ENCODE assay signal across 11 cellular contexts in the genomic region with DNA sequence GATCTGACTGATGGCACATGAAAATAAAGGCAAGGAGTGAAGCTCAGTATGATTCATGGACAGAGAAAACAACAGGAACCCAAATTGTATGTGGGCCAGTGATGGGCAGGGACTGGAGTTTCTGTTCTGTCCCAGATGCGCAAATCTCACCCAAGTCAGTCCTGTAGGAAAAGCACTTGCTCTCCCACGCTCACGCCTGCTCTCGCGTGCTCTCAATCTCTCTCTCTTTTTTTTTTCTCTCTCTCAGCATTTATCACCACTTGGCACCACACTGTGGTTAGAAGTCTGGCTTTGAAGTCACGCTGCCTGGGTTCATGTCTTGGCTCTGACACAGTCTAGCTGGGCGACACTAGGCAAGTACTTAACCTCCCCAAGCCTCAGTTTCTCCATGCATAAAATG.
DNase-seq lines count a peak whose midpoint lies in the region; ATAC-seq and TF ChIP-seq lines count a peak whose summit lies in the region.
"Had no signal": no experiment of that assay in that cellular context is flagged by ENCODE, and none has a peak within 500 bp of the region (broad histone marks: within the 10 kb centered on the region; RNA-seq: fewer than 3 reads in every experiment).

No MANE protein-coding gene starts in this region.

- no peaks in the 10 kb centered on the region for H3K27me3 ChIP-seq in right atrium auricular region
- H3K27me3 ChIP-seq: body of pancreas, sigmoid colon had no signal

- no peaks in the 10 kb centered on the region for H3K9me3 ChIP-seq in right atrium auricular region
- H3K9me3 ChIP-seq: body of pancreas, sigmoid colon had no signal

- peak; percentile 48 for ATAC-seq in activated CD8-positive, alpha-beta T cell treated with anti-CD3 and anti-CD28 coated beads, Interleukin-2, amount 10 ng/mL, durations not matched to agents 7 days and 5 days
- ATAC-seq in stimulated activated memory B cell treated with anti-CD40 and anti-IgM and Interleukin-4, amounts not matched to agents 10 μg/mL and 1 μg/mL and 100 μg/mL, for 72 hours = no peak
- ATAC-seq: body of pancreas had no signal

- DNase-seq in activated naive CD4-positive, alpha-beta T cell (lab: John Stamatoyannopoulos, UW) = no peak
- DNase-seq in activated CD8-positive, alpha-beta T cell treated with anti-CD3 and anti-CD28 coated beads, Interleukin-2, amount 10 ng/mL, durations not matched to agents 7 days and 5 days = peak; percentile 62
- DNase-seq in right atrium auricular region (ENCODE audit: low spot score) = peak; percentile 52
- DNase-seq in type B pancreatic cell (ENCODE audit: extremely low spot score, unreplicated experiment) = peak; percentile 15
- DNase-seq in SKM-1 (lab: John Stamatoyannopoulos, UW; ENCODE audit: unreplicated experiment) = no peak
- DNase-seq in NCI-H2081 treated with DMSO at 0.1 percent for 48 hours (lab: John Stamatoyannopoulos, UW) = no peak
- DNase-seq: body of pancreas, NCI-H1105 treated with DMSO at 0.1 percent for 48 hours, sigmoid colon had no signal

- no peak overlapping the region for H3K4me3 ChIP-seq in right atrium auricular region
- H3K4me3 ChIP-seq: body of pancreas, sigmoid colon had no signal

- peaks cover 34% of the 10 kb centered on the region for H3K4me1 Mint-ChIP-seq in activated naive CD4-positive, alpha-beta T cell treated with anti-CD3 and anti-CD28 coated beads, Interleukin-2, amount 50 U/mL, for 24 hours
- H3K4me1 Mint-ChIP-seq in activated CD8-positive, alpha-beta T cell treated with anti-CD3 and anti-CD28 coated beads, Interleukin-2, amount 10 ng/mL, durations not matched to agents 7 days and 5 days (ENCODE audit: low read depth) = peaks cover 71% of the 10 kb centered on the region
- H3K4me1 Mint-ChIP-seq in type B pancreatic cell (ENCODE audit: unreplicated experiment) = peaks cover 17% of the 10 kb centered on the region
- H3K4me1 Mint-ChIP-seq in stimulated activated memory B cell treated with anti-CD40 and anti-IgM and Interleukin-4, amounts not matched to agents 10 μg/mL and 1 μg/mL and 100 μg/mL, for 72 hours = no peaks in the 10 kb centered on the region

- H3K27ac Mint-ChIP-seq in activated naive CD4-positive, alpha-beta T cell treated with anti-CD3 and anti-CD28 coated beads, Interleukin-2, amount 50 U/mL, for 24 hours = no peak overlapping the region
- peak overlapping the region; percentile 53 for H3K27ac Mint-ChIP-seq in activated CD8-positive, alpha-beta T cell treated with anti-CD3 and anti-CD28 coated beads, Interleukin-2, amount 10 ng/mL, durations not matched to agents 7 days and 5 days
- no peak overlapping the region for H3K27ac Mint-ChIP-seq in type B pancreatic cell
- no peak overlapping the region for H3K27ac Mint-ChIP-seq in stimulated activated memory B cell treated with anti-CD40 and anti-IgM and Interleukin-4, amounts not matched to agents 10 μg/mL and 1 μg/mL and 100 μg/mL, for 72 hours

- no peaks in the 10 kb centered on the region for H3K27me3 Mint-ChIP-seq in activated naive CD4-positive, alpha-beta T cell treated with anti-CD3 and anti-CD28 coated beads, Interleukin-2, amount 50 U/mL, for 24 hours
- no peaks in the 10 kb centered on the region for H3K27me3 Mint-ChIP-seq in activated CD8-positive, alpha-beta T cell treated with anti-CD3 and anti-CD28 coated beads, Interleukin-2, amount 10 ng/mL, durations not matched to agents 7 days and 5 days (ENCODE audit: low read depth)
- H3K27me3 Mint-ChIP-seq in type B pancreatic cell = no peaks in the 10 kb centered on the region
- no peaks in the 10 kb centered on the region for H3K27me3 Mint-ChIP-seq in stimulated activated memory B cell treated with anti-CD40 and anti-IgM and Interleukin-4, amounts not matched to agents 10 μg/mL and 1 μg/mL and 100 μg/mL, for 72 hours

- peaks cover 0 to 8% of the 10 kb centered on the region in 2 donors for H3K4me1 ChIP-seq in right atrium auricular region
- H3K4me1 ChIP-seq: body of pancreas had no signal

- H3K4me3 Mint-ChIP-seq in activated naive CD4-positive, alpha-beta T cell treated with anti-CD3 and anti-CD28 coated beads, Interleukin-2, amount 50 U/mL, for 24 hours = peak overlapping the region; percentile 3
- no peak overlapping the region for H3K4me3 Mint-ChIP-seq in activated CD8-positive, alpha-beta T cell treated with anti-CD3 and anti-CD28 coated beads, Interleukin-2, amount 10 ng/mL, durations not matched to agents 7 days and 5 days
- no peak overlapping the region for H3K4me3 Mint-ChIP-seq in type B pancreatic cell
- H3K4me3 Mint-ChIP-seq in stimulated activated memory B cell treated with anti-CD40 and anti-IgM and Interleukin-4, amounts not matched to agents 10 μg/mL and 1 μg/mL and 100 μg/mL, for 72 hours = no peak overlapping the region

- POLR2A ChIA-PET in activated CD8-positive, alpha-beta T cell treated with anti-CD3 and anti-CD28 coated beads, Interleukin-2, amount 10 ng/mL, durations not matched to agents 7 days and 5 days (lab: Charles Lee) = no interaction called here

- no peaks in the 10 kb centered on the region for H3K36me3 ChIP-seq in right atrium auricular region
- H3K36me3 ChIP-seq: sigmoid colon had no signal

- H3K9me3 Mint-ChIP-seq in activated naive CD4-positive, alpha-beta T cell treated with anti-CD3 and anti-CD28 coated beads, Interleukin-2, amount 50 U/mL, for 24 hours = no peaks in the 10 kb centered on the region
- no peaks in the 10 kb centered on the region for H3K9me3 Mint-ChIP-seq in activated CD8-positive, alpha-beta T cell treated with anti-CD3 and anti-CD28 coated beads, Interleukin-2, amount 10 ng/mL, durations not matched to agents 7 days and 5 days (ENCODE audit: insufficient read depth)
- H3K9me3 Mint-ChIP-seq in type B pancreatic cell = no peaks in the 10 kb centered on the region
- no peaks in the 10 kb centered on the region for H3K9me3 Mint-ChIP-seq in stimulated activated memory B cell treated with anti-CD40 and anti-IgM and Interleukin-4, amounts not matched to agents 10 μg/mL and 1 μg/mL and 100 μg/mL, for 72 hours

- TF ChIP-seq CTCF in right atrium auricular region (IDR thresholded peaks at IDR 0.05) = no peak
- TF ChIP-seq CTCF in type B pancreatic cell (conservative IDR thresholded peaks at IDR 0.05) = no peak

- CTCF ChIA-PET in activated CD8-positive, alpha-beta T cell treated with anti-CD3 and anti-CD28 coated beads, Interleukin-2, amount 10 ng/mL, durations not matched to agents 7 days and 5 days (lab: Charles Lee) = interaction anchor here (1.1 kb wide), 1 partner anchor 10 kb away, joined by 3 read pairs; no protein-coding TSS in a partner anchor

- H3K36me3 Mint-ChIP-seq in activated naive CD4-positive, alpha-beta T cell treated with anti-CD3 and anti-CD28 coated beads, Interleukin-2, amount 50 U/mL, for 24 hours = peaks cover 6% of the 10 kb centered on the region
- peaks cover 10% of the 10 kb centered on the region for H3K36me3 Mint-ChIP-seq in activated CD8-positive, alpha-beta T cell treated with anti-CD3 and anti-CD28 coated beads, Interleukin-2, amount 10 ng/mL, durations not matched to agents 7 days and 5 days (ENCODE audit: low read depth)
- peaks cover 9% of the 10 kb centered on the region for H3K36me3 Mint-ChIP-seq in type B pancreatic cell
- H3K36me3 Mint-ChIP-seq in stimulated activated memory B cell treated with anti-CD40 and anti-IgM and Interleukin-4, amounts not matched to agents 10 μg/mL and 1 μg/mL and 100 μg/mL, for 72 hours = peaks cover 10% of the 10 kb centered on the region

- no peak overlapping the region for H3K27ac ChIP-seq in right atrium auricular region
- H3K27ac ChIP-seq: body of pancreas, sigmoid colon had no signal

Comparison
In these comparisons a context has a peak if more than half of its experiments do, and no peak if none do; other contexts are left out.
1. DNase-seq: peak in activated CD8-positive, alpha-beta T cell treated with anti-CD3 and anti-CD28 coated beads, Interleukin-2, amount 10 ng/mL, durations not matched to agents 7 days and 5 days (single experiment), right atrium auricular region (single experiment) and type B pancreatic cell (single experiment); none in activated naive CD4-positive, alpha-beta T cell (0 of 4), SKM-1 (single experiment) and NCI-H2081 treated with DMSO at 0.1 percent for 48 hours (single experiment).